In the genomic region with DNA sequence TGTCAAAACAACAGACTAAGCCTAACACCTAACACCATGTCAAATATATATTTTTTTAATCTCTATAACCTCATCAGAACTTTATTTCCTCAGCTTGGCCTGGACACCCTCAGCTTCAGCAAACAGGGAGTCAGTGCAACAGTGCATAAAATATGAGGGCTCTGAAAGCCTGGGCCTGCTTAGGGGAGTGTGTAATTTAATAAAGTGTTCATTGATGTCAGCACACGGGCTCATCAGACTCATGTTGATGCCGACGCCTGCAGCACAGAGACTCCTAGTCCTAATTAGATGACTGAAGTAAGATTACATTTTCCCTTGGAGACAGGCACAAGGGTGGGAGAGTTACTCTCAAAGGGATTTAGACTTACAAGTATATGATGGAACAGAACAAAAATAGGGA, we compare ENCODE assay signal across 2 cellular contexts.
TF ChIP-seq lines count a peak whose summit lies in the region.

No MANE protein-coding gene starts in this region.

TF ChIP-seq in PFSK-1, 5 proteins besides CTCF, POLR2A, EP300 and RAD21 (continued from another document):
- TF ChIP-seq TAF1 (IDR thresholded peaks at IDR 0.05; ENCODE audit: borderline replicate concordance, insufficient read depth, low read length) = peak; percentile 66; the same call in 1 of the 2 replicates
TF ChIP-seq in PFSK-1: peak in this region for 4.

TF ChIP-seq in SK-N-SH treated with all-trans-retinoic acid at 6 μM for 48 hours, 23 proteins besides CTCF, POLR2A, EP300 and RAD21 (continued from another document):
- no peak for TF ChIP-seq CSRNP3 (CRISPR knock-in tag; IDR thresholded peaks at IDR 0.05)
